9 cellular contexts compared by ENCODE assay signal in the genomic region with DNA sequence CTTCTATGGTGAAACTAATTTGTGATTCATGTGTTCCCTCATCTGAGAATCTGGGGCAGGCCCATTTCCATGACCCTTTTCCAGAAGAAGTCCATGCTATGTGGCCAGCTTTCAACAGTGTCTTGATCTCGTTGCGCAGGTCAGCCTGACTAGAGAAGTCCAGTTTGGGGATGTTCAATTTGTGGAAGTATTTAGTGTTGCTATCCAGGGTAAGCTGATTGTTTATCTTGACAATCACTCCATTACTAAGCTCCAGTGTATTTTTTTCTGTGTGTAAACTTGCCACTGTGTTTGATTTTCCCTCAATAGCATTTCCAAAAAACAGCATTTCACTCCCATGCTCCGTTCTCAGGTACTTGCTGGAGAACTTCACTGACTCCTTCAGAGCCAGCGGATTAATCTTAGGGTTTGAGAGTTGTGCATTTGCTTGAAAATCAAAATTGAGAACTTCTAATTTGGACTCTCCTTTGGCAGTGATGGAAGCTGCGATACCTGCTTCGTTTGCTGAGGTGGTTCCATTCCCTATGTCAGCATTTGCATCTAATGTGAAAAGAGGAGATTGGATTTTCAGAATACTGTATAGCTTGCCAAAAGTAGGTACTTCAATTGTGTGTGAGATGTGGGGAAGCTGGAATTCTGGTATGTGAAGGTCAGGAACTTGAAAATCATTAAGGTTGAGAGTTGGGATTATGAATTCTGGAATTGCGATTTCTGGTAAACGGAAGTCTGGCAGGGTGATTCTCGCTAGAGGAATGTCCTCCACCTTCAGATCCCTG. TPM values are rescaled to one million over a fixed set of nuclear protein-coding genes. Genes with fewer than 3 reads are reported as not detected.
"Had no signal": no experiment of that assay in that cellular context is flagged by ENCODE, and none has a peak within 500 bp of the region (broad histone marks: within the 10 kb centered on the region; RNA-seq: fewer than 3 reads in every experiment).

No MANE protein-coding gene starts in this region.

- H2AFZ ChIP-seq: GM23338 had no signal

- DNase-seq: H9, HCEC 1CT, KBM-7 had no signal

- H3K27ac ChIP-seq: HL-60 had no signal

- FAIRE-seq: H1, H54, HTR-8/SVneo had no signal

- ATAC-seq: GM23338 had no signal

- H3K4me2 ChIP-seq: GM23338 had no signal

- H3K4me3 ChIP-seq: GM23338 had no signal

RNA-seq across cellular contexts. Expression of gene APOB, which starts 35.7 kb away (rescaled TPM):
- polyA plus RNA-seq: IgD-negative memory B cell had no signal
